In genomic region chr5:179558912-179559279, GRCh38 we compare ENCODE assay signal across 8 cellular contexts. TPM values are rescaled to one million over a fixed set of nuclear protein-coding genes. Genes with fewer than 3 reads are reported as not detected.
A peak's percentile ranks its signal among the peaks of the same experiment; 100 is the strongest.
DNase-seq lines count a peak whose midpoint lies in the region; ATAC-seq and TF ChIP-seq lines count a peak whose summit lies in the region.

No MANE protein-coding gene starts in this region.

- ATAC-seq in SK-N-SH treated with all-trans-retinoic acid at 6 μM for 48 hours (peak; percentile 9), naive B cell (ENCODE audit: low read depth in 2 of 2) (no peak), HG03196 (IDR thresholded peaks at IDR 0.05; ENCODE audit: unreplicated experiment) (no peak), GM21526 (IDR thresholded peaks at IDR 0.05; ENCODE audit: low FRiP score, unreplicated experiment) (no peak), GM21528 (IDR thresholded peaks at IDR 0.05; ENCODE audit: low FRiP score, unreplicated experiment) (no peak)

- H3K4me3 ChIP-seq in HUES6 (ENCODE audit: low read depth, low read length): peak overlapping the region; percentile 75
- peak overlapping the region; percentile 77 for H3K4me3 ChIP-seq in epithelial cell of proximal tubule (ENCODE audit: low read depth, low read length)

- TF ChIP-seq CTCF in epithelial cell of proximal tubule (conservative IDR thresholded peaks at IDR 0.05; ENCODE audit: low read depth, low read length): no peak

- peak overlapping the region; percentile 88 for H3K9ac ChIP-seq in HUES6 (ENCODE audit: low read length)

- peak overlapping the region; percentile 84 to 93 (median 92) for H3K4me3 Mint-ChIP-seq in naive B cell

- 0 out of 2 replicates have a peak, but pooled peaks cover 4% of the 10 kb centered on the region for H3K4me1 ChIP-seq in HUES6 (ENCODE audit: control insufficient read depth, insufficient read depth, low read length)

- H3K9me3 Mint-ChIP-seq in naive B cell: peaks cover 0 to 2% (median 0%) of the 10 kb centered on the region in 7 donors

- H3K27ac Mint-ChIP-seq in naive B cell: peak overlapping the region; percentile 90 to 97 (median 94)

- H3K36me3 ChIP-seq in HUES6 (ENCODE audit: control insufficient read depth, insufficient read depth, low read length): peaks cover 24% of the 10 kb centered on the region

- DNase-seq in DMS53 (lab: John Stamatoyannopoulos, UW) (peak; percentile 73), epithelial cell of proximal tubule (ENCODE audit: low read depth) (no peak), naive B cell (no peak)

- H3K27me3 ChIP-seq in HUES6 (ENCODE audit: control insufficient read depth, insufficient read depth, low read length): no peaks in the 10 kb centered on the region

- H3K27ac ChIP-seq in HUES6 (ENCODE audit: low read depth, low read length): peak overlapping the region; percentile 84

- H3K4me1 Mint-ChIP-seq in naive B cell: peaks cover 14 to 48% (median 17%) of the 10 kb centered on the region in 3 donors

- no peaks in the 10 kb centered on the region for H3K9me3 ChIP-seq in HUES6 (ENCODE audit: control insufficient read depth, insufficient read depth, low read depth, low read length)

- H3K36me3 Mint-ChIP-seq in naive B cell: peaks cover 8% of the 10 kb centered on the region in 2 donors

- H3K27me3 Mint-ChIP-seq in naive B cell: no peaks in the 10 kb centered on the region

TF ChIP-seq in SK-N-SH treated with all-trans-retinoic acid at 6 μM for 48 hours, 23 proteins besides CTCF, POLR2A, EP300 and RAD21:
- TF ChIP-seq RARB (CRISPR knock-in tag; IDR thresholded peaks at IDR 0.05) (no peak), SNAI2 (CRISPR knock-in tag; IDR thresholded peaks at IDR 0.05) (no peak), ZNF565 (CRISPR knock-in tag; conservative IDR thresholded peaks at IDR 0.05; ENCODE audit: low read depth) (no peak), OSR1 (CRISPR knock-in tag; IDR thresholded peaks at IDR 0.05) (no peak), POU6F1 (CRISPR knock-in tag; IDR thresholded peaks at IDR 0.05; ENCODE audit: borderline replicate concordance, low read depth) (no peak), ZNF8 (CRISPR knock-in tag; IDR thresholded peaks at IDR 0.05) (no peak), ARNTL (CRISPR knock-in tag; IDR thresholded peaks at IDR 0.05; ENCODE audit: borderline replicate concordance, low read depth) (no peak)

RNA-seq across cellular contexts. Expression of gene RUFY1, which starts 8.5 kb away (rescaled TPM):
- total RNA-seq in epithelial cell of proximal tubule: 25.1 and 31.5 TPM in 2 replicates
- polyA plus RNA-seq in naive B cell (ENCODE audit: low read depth in 6 of 6): 10 to 100 TPM; 12.9 to 63.5 (median 42.2) TPM
